Comparison of ENCODE assay signal across 21 cellular contexts in genomic region chr14:103100281-103101121, GRCh38. TPM values are rescaled to one million over a fixed set of nuclear protein-coding genes. Genes with fewer than 3 reads are reported as not detected.
DNase-seq lines count a peak whose midpoint lies in the region; ATAC-seq and TF ChIP-seq lines count a peak whose summit lies in the region.
"Had no signal": no experiment of that assay in that cellular context is flagged by ENCODE, and none has a peak within 500 bp of the region (broad histone marks: within the 10 kb centered on the region; RNA-seq: fewer than 3 reads in every experiment).

No MANE protein-coding gene starts in this region.

- peaks cover 25% of the 10 kb centered on the region for H3K4me1 Mint-ChIP-seq in progenitor cell of endocrine pancreas (ENCODE audit: low read depth)

- TF ChIP-seq CTCF in Peyer's patch (IDR thresholded peaks at IDR 0.05) = no peak
- no peak for TF ChIP-seq CTCF in progenitor cell of endocrine pancreas (IDR thresholded peaks at IDR 0.05; ENCODE audit: unreplicated experiment)
- TF ChIP-seq CTCF in upper lobe of right lung (IDR thresholded peaks at IDR 0.05) = no peak

- H3K4me3 Mint-ChIP-seq in progenitor cell of endocrine pancreas (ENCODE audit: low read depth) = peak overlapping the region; percentile 42

- intact Hi-C loops in upper lobe of right lung (cut with DNase I) = loop anchor here (10.0 kb wide), 2 partner anchors 84 to 194 kb away; no protein-coding TSS in a partner anchor

- no peak overlapping the region for H3K27ac Mint-ChIP-seq in progenitor cell of endocrine pancreas

- H3K4me3 ChIP-seq in Peyer's patch (no peak overlapping the region), upper lobe of right lung (no peak overlapping the region)
- H3K4me3 ChIP-seq: gastroesophageal sphincter, ovary, skin epidermis had no signal

- H3K9me3 ChIP-seq in Peyer's patch = no peaks in the 10 kb centered on the region
- H3K9me3 ChIP-seq in upper lobe of right lung = no peaks in the 10 kb centered on the region
- H3K9me3 ChIP-seq: gastroesophageal sphincter, ovary, SK-N-SH had no signal

- peak overlapping the region in 1 of 4 donors; percentile 46 for H3K27ac ChIP-seq in Peyer's patch
- no peak overlapping the region for H3K27ac ChIP-seq in upper lobe of right lung
- H3K27ac ChIP-seq: C4-2B, gastroesophageal sphincter, HL-60, ovary, skin epidermis had no signal

- peaks cover 5% of the 10 kb centered on the region for H3K36me3 Mint-ChIP-seq in progenitor cell of endocrine pancreas (ENCODE audit: insufficient read depth)

- H3K4me1 ChIP-seq in Peyer's patch (peaks cover 6 to 58% (median 16%) of the 10 kb centered on the region in 4 donors), upper lobe of right lung (peaks cover 24% of the 10 kb centered on the region)

- H3K36me3 ChIP-seq in Peyer's patch (no peaks in the 10 kb centered on the region), upper lobe of right lung (no peaks in the 10 kb centered on the region)
- H3K36me3 ChIP-seq: gastroesophageal sphincter, ovary had no signal

- H3K9me3 Mint-ChIP-seq in progenitor cell of endocrine pancreas (ENCODE audit: low read depth) = no peaks in the 10 kb centered on the region

- H3K27me3 ChIP-seq in Peyer's patch (no peaks in the 10 kb centered on the region), upper lobe of right lung (peaks cover 34% of the 10 kb centered on the region)
- H3K27me3 ChIP-seq: ovary had no signal

- peaks cover 6% of the 10 kb centered on the region for H3K27me3 Mint-ChIP-seq in progenitor cell of endocrine pancreas

- no peak for TF ChIP-seq POLR2A in GM18505 (IDR thresholded peaks at IDR 0.05; ENCODE audit: borderline replicate concordance, extremely low read depth, insufficient read depth, insufficient read length)
- TF ChIP-seq POLR2A in Peyer's patch (IDR thresholded peaks at IDR 0.05) = no peak

- DNase-seq in Peyer's patch = peak in 2 of 3 donors; percentile 67 to 76
- DNase-seq in progenitor cell of endocrine pancreas (ENCODE audit: low spot score, unreplicated experiment) = no peak
- DNase-seq in NCI-H1105 treated with DMSO at 0.1 percent for 48 hours (lab: John Stamatoyannopoulos, UW) = no peak
- DNase-seq in ureter (ENCODE audit: low spot score) = no peak
- DNase-seq in upper lobe of right lung = no peak
- DNase-seq: activated effector memory CD4-positive, alpha-beta T cell treated with anti-CD3 and anti-CD28 coated beads, Interleukin-2, amount 50 U/mL, for 16 hours; amygdala; DND-41; NCI-H146; NCI-H446 treated with DMSO at 0.1 percent for 48 hours; ovary; SK-N-SH; stimulated activated naive CD8-positive, alpha-beta T cell treated with anti-CD3 and anti-CD28 coated beads, Interleukin-15, Interleukin-2, amounts not matched to agents 100 U/mL and 50 U/mL, for 24 hours had no signal

- ATAC-seq in GM18505 (IDR thresholded peaks at IDR 0.05; ENCODE audit: unreplicated experiment) = peak; percentile 45
- ATAC-seq in GM21786 (IDR thresholded peaks at IDR 0.05; ENCODE audit: unreplicated experiment) = peak; percentile 77
- no peak for ATAC-seq in upper lobe of right lung
- no peak for ATAC-seq in HG02840 (IDR thresholded peaks at IDR 0.05; ENCODE audit: low FRiP score, unreplicated experiment)
- ATAC-seq: gastroesophageal sphincter; stimulated activated naive CD8-positive, alpha-beta T cell treated with anti-CD3 and anti-CD28 coated beads, Interleukin-15, Interleukin-2, amounts not matched to agents 100 U/mL and 50 U/mL, for 24 hours had no signal

RNA-seq across cellular contexts. Expression of gene EXOC3L4, which starts 6.0 kb away (rescaled TPM):
- total RNA-seq in Peyer's patch = 10 to 100 TPM; 20.6 to 69.5 (median 34.1) TPM
- 28.4 and 30.8 TPM in 2 replicates for total RNA-seq in progenitor cell of endocrine pancreas
- 2.5 TPM for total RNA-seq in ureter
- total RNA-seq in upper lobe of right lung = 4.2 TPM
- total RNA-seq: activated CD8-positive, alpha-beta memory T cell treated with anti-CD3 and anti-CD28 coated beads for 36 hours had no signal

RNA-seq across cellular contexts. Expression of gene LBHD2, which starts 16.5 kb away (rescaled TPM):
- total RNA-seq in Peyer's patch (not detected), progenitor cell of endocrine pancreas (not detected in 2 replicates), ureter (not detected), upper lobe of right lung (not detected)
- total RNA-seq: activated CD8-positive, alpha-beta memory T cell treated with anti-CD3 and anti-CD28 coated beads for 36 hours; gastroesophageal sphincter had no signal

RNA-seq across cellular contexts. Expression of gene TNFAIP2, which starts 22.8 kb away (rescaled TPM):
- total RNA-seq in Peyer's patch (10 to 100 TPM; 10.5 to 94.9 (median 31.1) TPM), progenitor cell of endocrine pancreas (17.8 and 19.6 TPM in 2 replicates), ureter (720 TPM), upper lobe of right lung (158 TPM)

RNA-seq across cellular contexts. Expression of gene CDC42BPB, which starts 43.2 kb away (rescaled TPM):
- total RNA-seq in Peyer's patch (100 to 1,000 TPM; 145 to 255 (median 197) TPM), progenitor cell of endocrine pancreas (104 and 105 TPM in 2 replicates), ureter (131 TPM), upper lobe of right lung (102 TPM)

Comparison
In these comparisons a context has a peak if more than half of its experiments do, and no peak if none do; other contexts are left out.
1. ATAC-seq: peak in GM18505 (single experiment) and GM21786 (single experiment); none in upper lobe of right lung (single experiment) and HG02840 (single experiment).
2. DNase-seq: peak in Peyer's patch (2 of 3); none in progenitor cell of endocrine pancreas (single experiment), NCI-H1105 treated with DMSO at 0.1 percent for 48 hours (single experiment), ureter (single experiment) and upper lobe of right lung (single experiment).